Comparison of ENCODE assay signal across 1 cellular context in genomic region chr11:76791861-76792260, GRCh38.
TF ChIP-seq lines count a peak whose summit lies in the region.

No MANE protein-coding gene starts in this region.

TF ChIP-seq in HepG2, 621 proteins besides CTCF, POLR2A, EP300 and RAD21 (continued from another document):
- TF ChIP-seq, protein P1, sequence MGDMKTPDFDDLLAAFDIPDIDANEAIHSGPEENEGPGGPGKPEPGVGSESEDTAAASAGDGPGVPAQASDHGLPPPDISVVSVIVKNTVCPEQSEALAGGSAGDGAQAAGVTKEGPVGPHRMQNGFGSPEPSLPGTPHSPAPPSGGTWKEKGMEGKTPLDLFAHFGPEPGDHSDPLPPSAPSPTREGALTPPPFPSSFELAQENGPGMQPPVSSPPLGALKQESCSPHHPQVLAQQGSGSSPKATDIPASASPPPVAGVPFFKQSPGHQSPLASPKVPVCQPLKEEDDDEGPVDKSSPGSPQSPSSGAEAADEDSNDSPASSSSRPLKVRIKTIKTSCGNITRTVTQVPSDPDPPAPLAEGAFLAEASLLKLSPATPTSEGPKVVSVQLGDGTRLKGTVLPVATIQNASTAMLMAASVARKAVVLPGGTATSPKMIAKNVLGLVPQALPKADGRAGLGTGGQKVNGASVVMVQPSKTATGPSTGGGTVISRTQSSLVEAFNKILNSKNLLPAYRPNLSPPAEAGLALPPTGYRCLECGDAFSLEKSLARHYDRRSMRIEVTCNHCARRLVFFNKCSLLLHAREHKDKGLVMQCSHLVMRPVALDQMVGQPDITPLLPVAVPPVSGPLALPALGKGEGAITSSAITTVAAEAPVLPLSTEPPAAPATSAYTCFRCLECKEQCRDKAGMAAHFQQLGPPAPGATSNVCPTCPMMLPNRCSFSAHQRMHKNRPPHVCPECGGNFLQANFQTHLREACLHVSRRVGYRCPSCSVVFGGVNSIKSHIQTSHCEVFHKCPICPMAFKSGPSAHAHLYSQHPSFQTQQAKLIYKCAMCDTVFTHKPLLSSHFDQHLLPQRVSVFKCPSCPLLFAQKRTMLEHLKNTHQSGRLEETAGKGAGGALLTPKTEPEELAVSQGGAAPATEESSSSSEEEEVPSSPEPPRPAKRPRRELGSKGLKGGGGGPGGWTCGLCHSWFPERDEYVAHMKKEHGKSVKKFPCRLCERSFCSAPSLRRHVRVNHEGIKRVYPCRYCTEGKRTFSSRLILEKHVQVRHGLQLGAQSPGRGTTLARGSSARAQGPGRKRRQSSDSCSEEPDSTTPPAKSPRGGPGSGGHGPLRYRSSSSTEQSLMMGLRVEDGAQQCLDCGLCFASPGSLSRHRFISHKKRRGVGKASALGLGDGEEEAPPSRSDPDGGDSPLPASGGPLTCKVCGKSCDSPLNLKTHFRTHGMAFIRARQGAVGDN (CRISPR knock-in tag; IDR thresholded peaks at IDR 0.05): 0 out of 2 replicates have a peak, but pooled peaks have one; percentile 12
- TF ChIP-seq THYN1 (CRISPR knock-in tag; IDR thresholded peaks at IDR 0.05; ENCODE audit: borderline replicate concordance, low read depth) (no peak), ZNF749 (CRISPR knock-in tag; IDR thresholded peaks at IDR 0.05; ENCODE audit: borderline replicate concordance) (no peak), ZSCAN30 (CRISPR knock-in tag; IDR thresholded peaks at IDR 0.05) (no peak), LCORL (IDR thresholded peaks at IDR 0.05) (no peak), LCORL (CRISPR knock-in tag; IDR thresholded peaks at IDR 0.05) (no peak), HOXA5 (CRISPR knock-in tag; IDR thresholded peaks at IDR 0.05) (no peak), ATF4 (CRISPR knock-in tag; IDR thresholded peaks at IDR 0.05) (peak in 1 of 2 experiments; percentile 81; a peak in 2 of 4 replicates), TFAP4 (IDR thresholded peaks at IDR 0.05; ENCODE audit: borderline replicate concordance, low read depth) (0 out of 2 replicates have a peak, but pooled peaks have one; percentile 89), SOX6 (IDR thresholded peaks at IDR 0.05) (no peak), SOX6 (CRISPR knock-in tag; IDR thresholded peaks at IDR 0.05) (0 out of 2 replicates have a peak, but pooled peaks have one; percentile 7), ZBTB20 (CRISPR knock-in tag; IDR thresholded peaks at IDR 0.05; ENCODE audit: borderline replicate concordance, low read depth) (no peak), FOXO1 (CRISPR knock-in tag; IDR thresholded peaks at IDR 0.05) (no peak), PATZ1 (CRISPR knock-in tag; IDR thresholded peaks at IDR 0.05) (no peak), ZNF362 (CRISPR knock-in tag; IDR thresholded peaks at IDR 0.05; ENCODE audit: borderline replicate concordance) (no peak), MEF2D (CRISPR knock-in tag; IDR thresholded peaks at IDR 0.05) (no peak), CEBPG (CRISPR knock-in tag; IDR thresholded peaks at IDR 0.05) (peak; percentile 38; the same call in 1 of the 2 replicates), ATF1 (CRISPR knock-in tag; IDR thresholded peaks at IDR 0.05) (no peak), ZFAT (CRISPR knock-in tag; conservative IDR thresholded peaks at IDR 0.05) (no peak), CC2D1A (CRISPR knock-in tag; IDR thresholded peaks at IDR 0.05) (no peak), GATAD2A (CRISPR knock-in tag; IDR thresholded peaks at IDR 0.05) (0 out of 2 replicates have a peak, but pooled peaks have one; percentile 7), HNRNPLL (IDR thresholded peaks at IDR 0.05; ENCODE audit: low read depth, low read length, poor library complexity, severe bottlenecking) (no peak), ZBTB10 (CRISPR knock-in tag; IDR thresholded peaks at IDR 0.05; ENCODE audit: borderline replicate concordance) (peak; percentile 69; the same call in 1 of the 2 replicates), AKAP8 (CRISPR knock-in tag; IDR thresholded peaks at IDR 0.05) (no peak), ZNF720 (CRISPR knock-in tag; IDR thresholded peaks at IDR 0.05) (no peak), FOSL2 (CRISPR knock-in tag; IDR thresholded peaks at IDR 0.05) (peak; percentile 69), E2F1 (CRISPR knock-in tag; IDR thresholded peaks at IDR 0.05) (no peak), ZNF619 (CRISPR knock-in tag; IDR thresholded peaks at IDR 0.05) (no peak)
- TF ChIP-seq, protein P2, sequence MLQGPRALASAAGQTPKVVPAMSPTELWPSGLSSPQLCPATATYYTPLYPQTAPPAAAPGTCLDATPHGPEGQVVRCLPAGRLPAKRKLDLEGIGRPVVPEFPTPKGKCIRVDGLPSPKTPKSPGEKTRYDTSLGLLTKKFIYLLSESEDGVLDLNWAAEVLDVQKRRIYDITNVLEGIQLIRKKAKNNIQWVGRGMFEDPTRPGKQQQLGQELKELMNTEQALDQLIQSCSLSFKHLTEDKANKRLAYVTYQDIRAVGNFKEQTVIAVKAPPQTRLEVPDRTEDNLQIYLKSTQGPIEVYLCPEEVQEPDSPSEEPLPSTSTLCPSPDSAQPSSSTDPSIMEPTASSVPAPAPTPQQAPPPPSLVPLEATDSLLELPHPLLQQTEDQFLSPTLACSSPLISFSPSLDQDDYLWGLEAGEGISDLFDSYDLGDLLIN (CRISPR knock-in tag; IDR thresholded peaks at IDR 0.05; ENCODE audit: borderline replicate concordance): no peak
